Comparison of ENCODE assay signal across 1 cellular context in genomic region chr2:25816249-25816648, GRCh38.
TF ChIP-seq lines count a peak whose summit lies in the region.

No MANE protein-coding gene starts in this region.

TF ChIP-seq in GM23338, 12 proteins besides CTCF, POLR2A, EP300 and RAD21 (continued from another document):
- TF ChIP-seq ZNF462 (CRISPR knock-in tag; IDR thresholded peaks at IDR 0.05) (no peak), NANOG (IDR thresholded peaks at IDR 0.05; ENCODE audit: borderline replicate concordance) (no peak)
